1 cellular context compared by ENCODE assay signal in genomic region chr21:32727728-32728454, GRCh38.
TF ChIP-seq lines count a peak whose summit lies in the region.

Gene SYNJ1 (minus strand): TSS chr21:32728013. CDS start chr21:32726895, 1,118 bp downstream.

TF ChIP-seq in HepG2, 621 proteins besides CTCF, POLR2A, EP300 and RAD21 (continued from another document):
- TF ChIP-seq ZNF513 (CRISPR knock-in tag; conservative IDR thresholded peaks at IDR 0.05) (no peak), EHMT2 (IDR thresholded peaks at IDR 0.05; ENCODE audit: borderline replicate concordance, low read depth, low read length) (no peak), ERF (CRISPR knock-in tag; IDR thresholded peaks at IDR 0.05) (peak; percentile 81), GTF2F1 (IDR thresholded peaks at IDR 0.05; ENCODE audit: low read length) (no peak), HMGA1 (CRISPR knock-in tag; conservative IDR thresholded peaks at IDR 0.05) (no peak), GTF3A (CRISPR knock-in tag; conservative IDR thresholded peaks at IDR 0.05) (no peak), ZNF136 (CRISPR knock-in tag; IDR thresholded peaks at IDR 0.05; ENCODE audit: low read depth) (no peak), ZNF337 (CRISPR knock-in tag; IDR thresholded peaks at IDR 0.05; ENCODE audit: borderline replicate concordance, low read depth) (no peak), TCF7L2 (IDR thresholded peaks at IDR 0.05; ENCODE audit: low read depth, low read length) (no peak), HDAC6 (IDR thresholded peaks at IDR 0.05; ENCODE audit: low read depth, low read length) (no peak), TGIF2 (CRISPR knock-in tag; IDR thresholded peaks at IDR 0.05) (peak; percentile 98), ZNF557 (CRISPR knock-in tag; IDR thresholded peaks at IDR 0.05) (no peak), ATF3 (CRISPR knock-in tag; IDR thresholded peaks at IDR 0.05) (peak; percentile 76; the same call in 1 of the 2 replicates), ZNF263 (CRISPR knock-in tag; IDR thresholded peaks at IDR 0.05) (no peak), NFKB2 (CRISPR knock-in tag; IDR thresholded peaks at IDR 0.05; ENCODE audit: borderline replicate concordance) (peak; percentile 91; the same call in 1 of the 2 replicates), MXD3 (CRISPR knock-in tag; IDR thresholded peaks at IDR 0.05) (peak; percentile 84), TBX2 (CRISPR knock-in tag; IDR thresholded peaks at IDR 0.05; ENCODE audit: borderline replicate concordance) (peak; percentile 87), ZNF672 (CRISPR knock-in tag; IDR thresholded peaks at IDR 0.05) (no peak), AGO1 (IDR thresholded peaks at IDR 0.05; ENCODE audit: low read depth, low read length, poor library complexity, severe bottlenecking) (peak; percentile 61), MXD1 (CRISPR knock-in tag; IDR thresholded peaks at IDR 0.05) (peak; percentile 94), HOXA9 (CRISPR knock-in tag; IDR thresholded peaks at IDR 0.05; ENCODE audit: borderline replicate concordance) (no peak), KLF13 (CRISPR knock-in tag; IDR thresholded peaks at IDR 0.05) (no peak; the same call in 1 of the 2 replicates), MED8 (CRISPR knock-in tag; IDR thresholded peaks at IDR 0.05; ENCODE audit: insufficient replicate concordance) (peak; percentile 56), NR1H2 (CRISPR knock-in tag; IDR thresholded peaks at IDR 0.05; ENCODE audit: borderline replicate concordance, low read depth) (no peak), SIN3B (IDR thresholded peaks at IDR 0.05; ENCODE audit: low read length) (no peak), ZNF510 (CRISPR knock-in tag; IDR thresholded peaks at IDR 0.05; ENCODE audit: low read depth) (no peak), HMGXB4 (CRISPR knock-in tag; IDR thresholded peaks at IDR 0.05; ENCODE audit: borderline replicate concordance in 1 of 2, low read depth in 1 of 2) (peak; percentile 27 to 50; a peak in 3 of 4 replicates), SATB2 (CRISPR knock-in tag; IDR thresholded peaks at IDR 0.05) (no peak), DNMT3B (CRISPR knock-in tag; conservative IDR thresholded peaks at IDR 0.05) (peak; percentile 95), REST (IDR thresholded peaks at IDR 0.05; ENCODE audit: borderline replicate concordance in 1 of 2, low read depth in 1 of 2, low read length in 2 of 2) (peak; percentile 86 to 98), MTA3 (CRISPR knock-in tag; IDR thresholded peaks at IDR 0.05) (no peak), BRCA1 (CRISPR knock-in tag; IDR thresholded peaks at IDR 0.05) (peak; percentile 58; the same call in 1 of the 2 replicates), EZH2 (conservative IDR thresholded peaks at IDR 0.05; ENCODE audit: low read depth, low read length) (no peak), ATF1 (CRISPR knock-in tag; IDR thresholded peaks at IDR 0.05) (no peak), HNRNPUL1 (IDR thresholded peaks at IDR 0.05; ENCODE audit: low read depth, low read length) (no peak), NFATC3 (CRISPR knock-in tag; IDR thresholded peaks at IDR 0.05) (0 out of 2 replicates have a peak, but pooled peaks have one; percentile 68), ZNF451 (CRISPR knock-in tag; IDR thresholded peaks at IDR 0.05) (peak; percentile 52)
